ENCODE assay signal across 8 cellular contexts in the genomic region with DNA sequence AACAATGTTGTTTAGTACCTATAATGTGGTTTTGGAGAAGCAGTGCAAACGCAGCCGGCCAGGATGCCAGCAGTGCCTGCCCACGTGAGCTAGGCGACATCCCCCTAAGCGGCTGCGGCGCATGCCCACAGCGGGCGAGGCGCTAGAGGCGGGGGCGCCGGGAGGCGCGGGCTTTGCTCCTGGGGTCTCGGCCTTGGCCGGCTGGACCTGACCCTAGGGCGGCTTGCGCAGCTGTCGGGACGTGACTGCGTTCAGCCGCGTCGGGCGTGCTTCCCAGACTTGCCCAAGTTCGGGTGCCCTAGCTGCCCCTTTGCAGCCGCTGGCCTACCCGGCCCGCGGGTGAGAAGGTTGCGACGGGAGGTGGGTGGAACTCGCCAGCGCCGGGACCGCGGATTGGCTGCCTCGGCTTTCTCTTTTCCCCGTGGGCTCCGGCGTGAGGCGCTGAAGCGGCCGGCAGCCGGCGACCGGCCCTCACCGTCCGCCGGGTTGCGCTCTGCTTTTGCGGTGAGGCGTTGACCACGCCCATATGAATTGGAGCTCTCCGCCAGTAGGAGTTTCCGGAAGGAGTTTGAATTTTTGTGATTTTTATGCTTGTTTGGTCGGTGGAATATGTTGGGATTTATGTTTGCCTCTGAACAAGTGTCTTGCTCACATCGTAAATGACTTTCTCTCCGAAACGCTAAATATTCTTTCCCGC. TPM values are rescaled to one million over a fixed set of nuclear protein-coding genes. Genes with fewer than 3 reads are reported as not detected.
DNase-seq lines count a peak whose midpoint lies in the region; ATAC-seq and TF ChIP-seq lines count a peak whose summit lies in the region.

TMEM19 (plus strand) TSS at position 122 of the 697 bp plus-strand sequence. CDS start 599 bp downstream, outside the sequence.

- CTCF ChIA-PET in PC-3 (lab: Charles Lee), result interaction anchor here (0.5 to 1.9 kb wide), 9 partner anchors 17 to 932 kb away, joined by 3 to 24 read pairs (median 4); partner anchors contain the start of genes RAB21 and ZFC3H1

- peak within 1 kb of the TSS; percentile 67 for H3K27ac ChIP-seq in PC-3 (ENCODE audit: low read length)

- POLR2A ChIA-PET in PC-3 (lab: Charles Lee; ENCODE audit: unreplicated experiment), result interaction anchor here (0.5 to 1.2 kb wide), 4 partner anchors 22 to 2000 kb away, joined by 3 to 4 read pairs (median 3); partner anchors contain the start of gene THAP2

- H3K36me3 ChIP-seq in PC-3 (ENCODE audit: low read depth, low read length) (no peaks in the 10 kb centered on the region), mucosa of stomach (ENCODE audit: control insufficient read depth, insufficient read depth, low read length) (no peaks in the 10 kb centered on the region)

- H3K9ac ChIP-seq in PC-3 (ENCODE audit: low read length) (peak within 1 kb of the TSS; percentile 83), mucosa of stomach (ENCODE audit: low read length) (peak within 1 kb of the TSS; percentile 78)

- H3K9me3 Mint-ChIP-seq in IgD-negative memory B cell, result no peaks in the 10 kb centered on the region

- intact Hi-C loops in PC-3 (cut with micrococcal nuclease), result loop anchor here (1.0 to 2.0 kb wide), 3 partner anchors 23 to 61 kb away; partner anchors contain the start of gene ZFC3H1

- no peaks in the 10 kb centered on the region for H3K9me2 ChIP-seq in PC-3 (replicated peaks; ENCODE audit: low read length)

- no peaks in the 10 kb centered on the region for H3F3A ChIP-seq in PC-3 (ENCODE audit: low read length, unreplicated experiment)

- H3K79me2 ChIP-seq in PC-3 (ENCODE audit: low read length), result peaks cover 19% of the 10 kb centered on the region

- H3K9me3 ChIP-seq in PC-3 (ENCODE audit: low read length) (no peaks in the 10 kb centered on the region), mucosa of stomach (ENCODE audit: control insufficient read depth, low read length) (no peaks in the 10 kb centered on the region)

- H3K4me1 ChIP-seq in PC-3 (ENCODE audit: insufficient read depth, low read length) (peaks cover 25% of the 10 kb centered on the region), mucosa of stomach (ENCODE audit: control insufficient read depth, insufficient read depth, low read length) (peaks cover 8% of the 10 kb centered on the region)

- ATAC-seq in GM21529 (IDR thresholded peaks at IDR 0.05; ENCODE audit: unreplicated experiment), result peak; percentile 88
- peak; percentile 94 for ATAC-seq in PC-3

- no peaks in the 10 kb centered on the region for H3K36me3 Mint-ChIP-seq in IgD-negative memory B cell

- H4K20me1 ChIP-seq in PC-3 (ENCODE audit: low read length), result no peaks in the 10 kb centered on the region

- H3K27me3 ChIP-seq in PC-3 (ENCODE audit: low read length) (no peaks in the 10 kb centered on the region), mucosa of stomach (ENCODE audit: control insufficient read depth, insufficient read depth, low read length) (no peaks in the 10 kb centered on the region)

- TF ChIP-seq POLR2A in erythroblast (IDR thresholded peaks at IDR 0.05; ENCODE audit: low read length), result peak; percentile 90

- peak; percentile 79 for DNase-seq in DMS153 treated with DMSO at 0.1 percent for 48 hours (lab: John Stamatoyannopoulos, UW; ENCODE audit: unreplicated experiment)
- DNase-seq in PC-3, result peak; percentile 91
- DNase-seq in activated T-cell treated with anti-CD3 and anti-CD28 coated beads for 48 hours (ENCODE audit: low read depth), result peak; percentile 78
- DNase-seq in erythroblast (lab: John Stamatoyannopoulos, UW), result peak; percentile 92 to 94
- peak; percentile 62 to 66 for DNase-seq in stimulated activated CD8-positive, alpha-beta memory T cell treated with anti-CD3 and anti-CD28 coated beads, Interleukin-7, amount 100 ng/mL, for 1 hour (ENCODE audit: low read depth in 2 of 2)

- peaks cover 17 to 32% (median 24%) of the 10 kb centered on the region in 3 donors for H3K4me1 Mint-ChIP-seq in IgD-negative memory B cell

- H3K4me3 ChIP-seq in PC-3 (ENCODE audit: low read length) (peak within 1 kb of the TSS; percentile 69), mucosa of stomach (ENCODE audit: low read length) (peak within 1 kb of the TSS; percentile 85)

- H3K27ac Mint-ChIP-seq in IgD-negative memory B cell, result peak within 1 kb of the TSS; percentile 88 to 95 (median 92)

- peak within 1 kb of the TSS; percentile 91 for H2AFZ ChIP-seq in PC-3 (ENCODE audit: low read length)

- H3K27me3 Mint-ChIP-seq in IgD-negative memory B cell, result no peaks in the 10 kb centered on the region

- peak; percentile 43 for TF ChIP-seq CTCF in PC-3 (conservative IDR thresholded peaks at IDR 0.05; ENCODE audit: low read depth, low read length)

- H3K4me2 ChIP-seq in PC-3 (ENCODE audit: low read length), result peak within 1 kb of the TSS; percentile 90

- peak within 1 kb of the TSS; percentile 92 to 99 (median 98) for H3K4me3 Mint-ChIP-seq in IgD-negative memory B cell

- no TSS peak for BruUV-seq in PC-3 (replicated peaks; lab: Mats Ljungman, UMichigan)

RNA-seq across cellular contexts. Expression of gene TMEM19, which starts in this region (rescaled TPM):
- 98.7 TPM for polyA plus RNA-seq in IgD-negative memory B cell
- 14.3 and 17.5 TPM in 2 replicates for total RNA-seq in PC-3 (2014; rRNA removed)

Comparison
In these comparisons a context has a peak if more than half of its experiments do, and no peak if none do; other contexts are left out.
1. Peak in every context shown above with its lines: DNase-seq, ATAC-seq, H3K4me3 ChIP-seq and H3K27ac ChIP-seq.